Comparison of ENCODE assay signal across 14 cellular contexts in the genomic region with DNA sequence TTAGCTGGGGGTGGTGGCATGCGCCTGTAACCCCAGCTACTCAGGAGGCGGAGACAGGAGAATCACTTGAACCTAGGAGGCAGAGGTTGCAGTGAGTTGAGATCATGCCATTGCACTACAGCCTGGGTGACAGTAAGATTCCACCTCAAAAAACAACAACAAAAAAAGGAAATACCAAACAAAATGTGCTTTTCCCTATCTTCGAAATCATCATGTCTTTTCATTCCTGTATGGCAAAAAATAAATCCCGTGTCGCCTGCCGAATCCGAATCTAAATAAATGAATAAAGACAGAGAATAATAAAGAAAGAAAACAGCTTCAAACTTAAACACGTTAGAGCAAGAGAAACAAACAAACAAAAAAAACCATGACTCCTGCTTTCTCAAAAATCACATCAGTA. TPM values are rescaled to one million over a fixed set of nuclear protein-coding genes. Genes with fewer than 3 reads are reported as not detected.
DNase-seq lines count a peak whose midpoint lies in the region; ATAC-seq and TF ChIP-seq lines count a peak whose summit lies in the region.
"Had no signal": no experiment of that assay in that cellular context is flagged by ENCODE, and none has a peak within 500 bp of the region (broad histone marks: within the 10 kb centered on the region; RNA-seq: fewer than 3 reads in every experiment).

No MANE protein-coding gene starts in this region.

- H4K8ac ChIP-seq in mesendoderm (ENCODE audit: low read depth, low read length) = no peak overlapping the region

- H3K4me3 Mint-ChIP-seq in activated CD8-positive, alpha-beta memory T cell treated with anti-CD3 and anti-CD28 coated beads, Interleukin-2, amount 10 ng/mL, durations not matched to agents 7 days and 5 days = peak overlapping the region; percentile 44
- H3K4me3 Mint-ChIP-seq in WTC11 = no peak overlapping the region
- peak overlapping the region in 1 of 2 donors; percentile 39 for H3K4me3 Mint-ChIP-seq in stimulated activated naive CD8-positive, alpha-beta T cell treated with anti-CD3 and anti-CD28 coated beads, Interleukin-15, amount 100 ng/mL, for 72 hours
- H3K4me3 Mint-ChIP-seq: activated CD4-positive, alpha-beta T cell treated with anti-CD3 and anti-CD28 coated beads, Interleukin-2, amount 10 ng/mL, durations not matched to agents 7 days and 5 days had no signal

- no peak overlapping the region for H4K5ac ChIP-seq in mesendoderm (ENCODE audit: low read length)

- no peak overlapping the region for H3K56ac ChIP-seq in mesendoderm (ENCODE audit: low read length)

- no peak overlapping the region for H2BK120ac ChIP-seq in mesendoderm (ENCODE audit: low read depth, low read length)

- no peak overlapping the region for H3K4me2 ChIP-seq in mesendoderm (ENCODE audit: low read length)

- H2AK5ac ChIP-seq in mesendoderm (ENCODE audit: low read length) = no peak overlapping the region

- H3K4me1 ChIP-seq in mesendoderm (ENCODE audit: control insufficient read depth, low read depth, low read length) = peaks cover 4% of the 10 kb centered on the region
- H3K4me1 ChIP-seq: breast epithelium had no signal

- no peak for TF ChIP-seq CTCF in WTC11 (IDR thresholded peaks at IDR 0.05)

- H3K4me3 ChIP-seq in mesendoderm (ENCODE audit: low read length) = no peak overlapping the region
- H3K4me3 ChIP-seq: breast epithelium, thyroid gland had no signal

- CTCF ChIA-PET in activated CD8-positive, alpha-beta memory T cell treated with anti-CD3 and anti-CD28 coated beads, Interleukin-2, amount 10 ng/mL, durations not matched to agents 7 days and 5 days (lab: Charles Lee) = interaction anchor here (0.7 to 1.7 kb wide), 4 partner anchors 8 to 60 kb away, joined by 3 to 9 read pairs (median 3); no protein-coding TSS in a partner anchor
- CTCF ChIA-PET in WTC11 (lab: Charles Lee) = interaction anchor here (0.7 to 1.4 kb wide), 2 partner anchors 144 to 160 kb away, joined by 3 to 4 read pairs; no protein-coding TSS in a partner anchor

- H3K79me1 ChIP-seq in mesendoderm (ENCODE audit: low read length) = peaks cover 4% of the 10 kb centered on the region

- H3K27me3 ChIP-seq in mesendoderm (ENCODE audit: insufficient read depth, low read length, poor library complexity) = no peaks in the 10 kb centered on the region
- H3K27me3 ChIP-seq: breast epithelium, thyroid gland had no signal

- no peak for DNase-seq in activated CD8-positive, alpha-beta memory T cell treated with anti-CD3 and anti-CD28 coated beads, Interleukin-2, amount 10 ng/mL, durations not matched to agents 7 days and 5 days
- DNase-seq in activated CD8-positive, alpha-beta memory T cell treated with anti-CD3 and anti-CD28 coated beads for 24 hours = no peak
- DNase-seq in WTC11 (ENCODE audit: low spot score) (no peak), epithelial cell of prostate (ENCODE audit: low read depth, low spot score) (no peak), mesendoderm (no peak), EL (no peak), cerebellar nuclear complex (lab: John Stamatoyannopoulos, UW) (no peak)
- no peak for DNase-seq in stimulated activated naive CD8-positive, alpha-beta T cell treated with anti-CD3 and anti-CD28 coated beads, Interleukin-15, amount 100 ng/mL, for 72 hours
- DNase-seq: activated CD4-positive, alpha-beta T cell treated with anti-CD3 and anti-CD28 coated beads, Interleukin-2, amount 10 ng/mL, durations not matched to agents 7 days and 5 days; activated gamma-delta T cell treated with Interleukin-2 at 50 U/mL for 16 hours; NCI-H1048; NCI-H2227 treated with DMSO at 0.1 percent for 48 hours; thyroid gland had no signal

- WGBS in mesendoderm (ENCODE audit: extremely low coverage, insufficient coverage, low lambda C conversion rate) = no CpG with 5 or more reads among the region's 8 CpGs

- peak overlapping the region; percentile 82 for H3K27ac Mint-ChIP-seq in activated CD8-positive, alpha-beta memory T cell treated with anti-CD3 and anti-CD28 coated beads, Interleukin-2, amount 10 ng/mL, durations not matched to agents 7 days and 5 days
- H3K27ac Mint-ChIP-seq in WTC11 = peak overlapping the region; percentile 30
- peak overlapping the region; percentile 42 to 65 for H3K27ac Mint-ChIP-seq in stimulated activated naive CD8-positive, alpha-beta T cell treated with anti-CD3 and anti-CD28 coated beads, Interleukin-15, amount 100 ng/mL, for 72 hours
- H3K27ac Mint-ChIP-seq: activated CD4-positive, alpha-beta T cell treated with anti-CD3 and anti-CD28 coated beads, Interleukin-2, amount 10 ng/mL, durations not matched to agents 7 days and 5 days had no signal

- no peak overlapping the region for H2BK5ac ChIP-seq in mesendoderm (ENCODE audit: low read length)

- H2BK15ac ChIP-seq in mesendoderm (replicated peaks; ENCODE audit: low read depth) = no peak overlapping the region

- H3K27me3 Mint-ChIP-seq in activated CD8-positive, alpha-beta memory T cell treated with anti-CD3 and anti-CD28 coated beads, Interleukin-2, amount 10 ng/mL, durations not matched to agents 7 days and 5 days = no peaks in the 10 kb centered on the region
- H3K27me3 Mint-ChIP-seq in WTC11 (ENCODE audit: low read depth) = no peaks in the 10 kb centered on the region
- no peaks in the 10 kb centered on the region for H3K27me3 Mint-ChIP-seq in stimulated activated naive CD8-positive, alpha-beta T cell treated with anti-CD3 and anti-CD28 coated beads, Interleukin-15, amount 100 ng/mL, for 72 hours
- H3K27me3 Mint-ChIP-seq: activated CD4-positive, alpha-beta T cell treated with anti-CD3 and anti-CD28 coated beads, Interleukin-2, amount 10 ng/mL, durations not matched to agents 7 days and 5 days had no signal

- H3K18ac ChIP-seq in mesendoderm (ENCODE audit: low read length) = no peak overlapping the region

- H3K27ac ChIP-seq in epithelial cell of prostate (peak overlapping the region; percentile 94), mesendoderm (ENCODE audit: low read depth, low read length) (no peak overlapping the region)
- H3K27ac ChIP-seq: breast epithelium, thyroid gland had no signal

- no peak overlapping the region for H3K9ac ChIP-seq in mesendoderm (ENCODE audit: low read length)

- no peak overlapping the region for H3K23ac ChIP-seq in mesendoderm (ENCODE audit: low read length)

- H3K9me3 Mint-ChIP-seq in activated CD8-positive, alpha-beta memory T cell treated with anti-CD3 and anti-CD28 coated beads, Interleukin-2, amount 10 ng/mL, durations not matched to agents 7 days and 5 days (ENCODE audit: low read depth) = no peaks in the 10 kb centered on the region
- no peaks in the 10 kb centered on the region for H3K9me3 Mint-ChIP-seq in WTC11
- no peaks in the 10 kb centered on the region for H3K9me3 Mint-ChIP-seq in stimulated activated naive CD8-positive, alpha-beta T cell treated with anti-CD3 and anti-CD28 coated beads, Interleukin-15, amount 100 ng/mL, for 72 hours
- H3K9me3 Mint-ChIP-seq: activated CD4-positive, alpha-beta T cell treated with anti-CD3 and anti-CD28 coated beads, Interleukin-2, amount 10 ng/mL, durations not matched to agents 7 days and 5 days had no signal

- no peak overlapping the region for H3K4ac ChIP-seq in mesendoderm (ENCODE audit: low read depth, low read length)

- POLR2A ChIA-PET in WTC11 (lab: Charles Lee) = no interaction called here

- no peaks in the 10 kb centered on the region for H3K36me3 ChIP-seq in mesendoderm (ENCODE audit: control insufficient read depth, insufficient read depth, low read length)
- H3K36me3 ChIP-seq: breast epithelium, thyroid gland had no signal

- peaks cover 5% of the 10 kb centered on the region for H3K36me3 Mint-ChIP-seq in activated CD8-positive, alpha-beta memory T cell treated with anti-CD3 and anti-CD28 coated beads, Interleukin-2, amount 10 ng/mL, durations not matched to agents 7 days and 5 days
- no peaks in the 10 kb centered on the region for H3K36me3 Mint-ChIP-seq in WTC11

- peaks cover 85% of the 10 kb centered on the region for H3K79me2 ChIP-seq in mesendoderm (ENCODE audit: control insufficient read depth, insufficient read depth, low read length)

- peaks cover 80% of the 10 kb centered on the region for H3K4me1 Mint-ChIP-seq in activated CD8-positive, alpha-beta memory T cell treated with anti-CD3 and anti-CD28 coated beads, Interleukin-2, amount 10 ng/mL, durations not matched to agents 7 days and 5 days
- H3K4me1 Mint-ChIP-seq in WTC11 = peaks cover 84% of the 10 kb centered on the region
- peaks cover 71% of the 10 kb centered on the region for H3K4me1 Mint-ChIP-seq in stimulated activated naive CD8-positive, alpha-beta T cell treated with anti-CD3 and anti-CD28 coated beads, Interleukin-15, amount 100 ng/mL, for 72 hours

- ATAC-seq in activated CD8-positive, alpha-beta memory T cell treated with anti-CD3 and anti-CD28 coated beads, Interleukin-2, amount 10 ng/mL, durations not matched to agents 7 days and 5 days = no peak
- ATAC-seq in WTC11 = no peak
- ATAC-seq in stimulated activated naive CD8-positive, alpha-beta T cell treated with anti-CD3 and anti-CD28 coated beads, Interleukin-15, amount 100 ng/mL, for 72 hours = no peak

TF ChIP-seq in WTC11, 78 proteins besides CTCF, POLR2A, EP300 and RAD21:
- TF ChIP-seq CDX4 (CRISPR knock-in tag; IDR thresholded peaks at IDR 0.05; ENCODE audit: borderline replicate concordance) = no peak
- TF ChIP-seq PRRX2 (CRISPR knock-in tag; IDR thresholded peaks at IDR 0.05) = no peak
- no peak for TF ChIP-seq NR2C2 (CRISPR knock-in tag; IDR thresholded peaks at IDR 0.05)
- TF ChIP-seq NR3C1 (CRISPR knock-in tag; conservative IDR thresholded peaks at IDR 0.05; ENCODE audit: low read depth) = no peak
- TF ChIP-seq PREB (CRISPR knock-in tag; IDR thresholded peaks at IDR 0.05; ENCODE audit: borderline replicate concordance) = no peak
- no peak for TF ChIP-seq RORB (CRISPR knock-in tag; IDR thresholded peaks at IDR 0.05)

RNA-seq across cellular contexts. Expression of gene B4GALT5, which starts 11.8 kb away (rescaled TPM):
- total RNA-seq in activated CD8-positive, alpha-beta memory T cell treated with anti-CD3 and anti-CD28 coated beads, Interleukin-2, amount 10 ng/mL, durations not matched to agents 7 days and 5 days = 10 to 100 TPM; 28.1 to 30.9 TPM
- total RNA-seq in WTC11 (2021) = 62.4 to 71.5 TPM (median 69.4 TPM) in 3 replicates
- polyA plus RNA-seq in mesendoderm (2013, experiment 1 of 2) = 59.6 TPM
- polyA plus RNA-seq in mesendoderm (2013, experiment 2 of 2) = 60.6 TPM

Comparison
In these comparisons a context has a peak if more than half of its experiments do, and no peak if none do; other contexts are left out.
1. H3K27ac Mint-ChIP-seq: peak in every context shown above with its lines; median percentile 82 in activated CD8-positive, alpha-beta memory T cell treated with anti-CD3 and anti-CD28 coated beads, Interleukin-2, amount 10 ng/mL, durations not matched to agents 7 days and 5 days; 54 in stimulated activated naive CD8-positive, alpha-beta T cell treated with anti-CD3 and anti-CD28 coated beads, Interleukin-15, amount 100 ng/mL, for 72 hours; 30 in WTC11.